24 cellular contexts compared by ENCODE assay signal in the genomic region with DNA sequence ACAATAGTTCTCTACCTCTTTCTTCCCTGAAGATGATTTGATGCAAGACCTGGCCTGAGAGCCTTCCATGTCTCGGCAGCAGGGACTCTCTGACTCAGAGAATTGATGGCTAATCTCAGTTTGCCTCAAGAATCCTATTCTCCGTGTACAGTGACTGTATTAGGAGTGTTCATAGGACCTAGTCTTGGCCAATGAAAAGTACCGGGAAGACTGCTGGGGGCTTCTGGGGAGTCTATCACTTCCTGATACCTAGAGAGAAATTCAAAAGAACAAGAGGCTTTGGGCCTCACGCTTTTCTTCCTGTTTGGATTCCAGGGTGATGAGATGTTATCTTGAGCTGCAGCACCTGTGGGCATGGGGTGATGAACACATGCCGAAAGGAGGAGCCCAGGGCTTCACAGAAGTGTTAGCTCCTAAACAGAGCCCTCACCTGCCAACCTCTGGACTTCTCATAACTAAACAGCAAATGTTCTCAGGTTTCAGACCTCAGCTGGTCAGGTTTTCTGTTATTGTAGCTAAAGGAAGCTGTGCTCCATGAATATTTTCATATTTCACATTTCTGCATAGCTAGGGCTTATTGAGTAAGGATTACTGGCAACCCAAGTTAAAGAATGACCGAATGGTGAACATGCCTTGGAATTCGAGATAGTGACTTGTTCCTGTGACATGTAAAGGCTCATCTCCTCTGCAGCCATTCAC.
"Had no signal": no experiment of that assay in that cellular context is flagged by ENCODE, and none has a peak within 500 bp of the region (broad histone marks: within the 10 kb centered on the region; RNA-seq: fewer than 3 reads in every experiment).

No MANE protein-coding gene starts in this region.

- H3K27me3 ChIP-seq: colonic mucosa, esophagus squamous epithelium, neural progenitor cell, right atrium auricular region, stomach, testis, tibial artery, upper lobe of left lung had no signal

- H3K79me2 ChIP-seq: parathyroid adenoma had no signal

- H3K4me2 ChIP-seq: neural progenitor cell, smooth muscle cell had no signal

- DNase-seq: colonic mucosa; effector memory CD4-positive, alpha-beta T cell; erythroblast; esophagus squamous epithelium; mesenchymal stem cell; midbrain; naive thymus-derived CD4-positive, alpha-beta T cell; stimulated activated CD4-positive, alpha-beta T cell treated with anti-CD3 and anti-CD28 coated beads, Interleukin-12 subunit alpha, Interleukin-12 subunit beta, amount 100 ng/mL, for 4 hours; stimulated activated CD4-positive, alpha-beta T cell treated with anti-CD3 and anti-CD28 coated beads, Interleukin-1b, Interleukin-23, amount 100 ng/mL, for 48 hours; stimulated activated CD4-positive, alpha-beta T cell treated with anti-CD3 and anti-CD28 coated beads, Interleukin-4, amount 100 ng/mL, for 1 hour; stimulated activated naive CD4-positive, alpha-beta T cell treated with Interleukin-2 at 50 U/mL for 16 hours; stomach; testis; tibial artery; upper lobe of left lung had no signal

- H3K9ac ChIP-seq: neural progenitor cell, parathyroid adenoma had no signal

- H3K36me3 Mint-ChIP-seq: neural progenitor cell; stimulated activated effector memory CD8-positive, alpha-beta T cell treated with anti-CD3 and anti-CD28 coated beads, Interleukin-12 subunit alpha, Interleukin-12 subunit beta, amount 100 ng/mL, for 72 hours had no signal

- H3K4me1 ChIP-seq: colonic mucosa, esophagus squamous epithelium, neural progenitor cell, parathyroid adenoma, prostate gland, right atrium auricular region, stomach, testis, tibial artery, upper lobe of left lung had no signal

- H3K4me3 Mint-ChIP-seq: dendritic cell treated with granulocyte-macrophage colony-stimulating factor and Interleukin-4, amounts not matched to agents 40 ng/mL and 50 ng/mL, for 4 days; naive thymus-derived CD4-positive, alpha-beta T cell; nephron; neural progenitor cell; stimulated activated effector memory CD8-positive, alpha-beta T cell treated with anti-CD3 and anti-CD28 coated beads, Interleukin-12 subunit alpha, Interleukin-12 subunit beta, amount 100 ng/mL, for 72 hours had no signal

- H3K27ac Mint-ChIP-seq: dendritic cell treated with granulocyte-macrophage colony-stimulating factor and Interleukin-4, amounts not matched to agents 40 ng/mL and 50 ng/mL, for 4 days; naive thymus-derived CD4-positive, alpha-beta T cell; nephron; neural progenitor cell; stimulated activated effector memory CD8-positive, alpha-beta T cell treated with anti-CD3 and anti-CD28 coated beads, Interleukin-12 subunit alpha, Interleukin-12 subunit beta, amount 100 ng/mL, for 72 hours had no signal

- H3K27me3 Mint-ChIP-seq: dendritic cell treated with granulocyte-macrophage colony-stimulating factor and Interleukin-4, amounts not matched to agents 40 ng/mL and 50 ng/mL, for 4 days had no signal

- H3K4me1 Mint-ChIP-seq: naive thymus-derived CD4-positive, alpha-beta T cell; nephron had no signal

- H3K27ac ChIP-seq: colonic mucosa, esophagus squamous epithelium, neural progenitor cell, parathyroid adenoma, prostate gland, right atrium auricular region, stomach, testis, tibial artery, upper lobe of left lung had no signal

- H3K4me3 ChIP-seq: colonic mucosa, esophagus squamous epithelium, lung, neural progenitor cell, prostate gland, right atrium auricular region, smooth muscle cell, stomach, testis, tibial artery, upper lobe of left lung had no signal

- H3K36me3 ChIP-seq: colonic mucosa, esophagus squamous epithelium, neural progenitor cell, prostate gland, right atrium auricular region, stomach, tibial artery, upper lobe of left lung had no signal
